ENCODE assay signal across 24 cellular contexts in genomic region chr4:167940217-167940616, GRCh38.
DNase-seq lines count a peak whose midpoint lies in the region; ATAC-seq and TF ChIP-seq lines count a peak whose summit lies in the region.
"Had no signal": no experiment of that assay in that cellular context is flagged by ENCODE, and none has a peak within 500 bp of the region (broad histone marks: within the 10 kb centered on the region; RNA-seq: fewer than 3 reads in every experiment).

No MANE protein-coding gene starts in this region.

- no peaks in the 10 kb centered on the region for H3K9me3 ChIP-seq in MG63
- H3K9me3 ChIP-seq: A549, HAP-1 had no signal

- H3K27me3 ChIP-seq in MG63: no peaks in the 10 kb centered on the region

- H3K4me3 ChIP-seq in MG63 (no peak overlapping the region), fibroblast of pulmonary artery (replicated peaks; ENCODE audit: low read depth, low read length) (no peak overlapping the region)
- H3K4me3 ChIP-seq: A549, GM23338, HAP-1, PC-9 had no signal

- no peak for TF ChIP-seq CTCF in fibroblast of pulmonary artery (IDR thresholded peaks at IDR 0.05; ENCODE audit: low read length, missing control alignments)

- no peaks in the 10 kb centered on the region for H3K36me3 ChIP-seq in MG63
- H3K36me3 ChIP-seq: HAP-1 had no signal

- peak; percentile 26 for DNase-seq in MG63
- DNase-seq in OCI-M2 (lab: John Stamatoyannopoulos, UW; ENCODE audit: unreplicated experiment): peak; percentile 26
- DNase-seq in fibroblast of pulmonary artery (ENCODE audit: low read depth): peak; percentile 32
- DNase-seq in stromal cell of bone marrow (ENCODE audit: low read depth): peak; percentile 19
- no peak for DNase-seq in NCI-H1694 treated with DMSO at 0.1 percent for 48 hours (lab: John Stamatoyannopoulos, UW)
- DNase-seq: C1 segment of cervical spinal cord; CD4-positive, alpha-beta memory T cell; COR-L47; HFFc6; IMR-90; KG1; NCI-H1048; NCI-H1417; NCI-H1694; NCI-H2081; NCI-H2171; NCI-H226; NCI-H510A treated with DMSO at 0.1 percent for 48 hours; PC-9 had no signal

- ATAC-seq in HG03097 (IDR thresholded peaks at IDR 0.05; ENCODE audit: low FRiP score, unreplicated experiment) (no peak), GM18511 (IDR thresholded peaks at IDR 0.05; ENCODE audit: unreplicated experiment) (no peak)
- ATAC-seq: A549, GM23338 had no signal
